ENCODE assay signal across 1 cellular context in genomic region chr22:36528795-36529718, GRCh38.
TF ChIP-seq lines count a peak whose summit lies in the region.

A gene with protein sequence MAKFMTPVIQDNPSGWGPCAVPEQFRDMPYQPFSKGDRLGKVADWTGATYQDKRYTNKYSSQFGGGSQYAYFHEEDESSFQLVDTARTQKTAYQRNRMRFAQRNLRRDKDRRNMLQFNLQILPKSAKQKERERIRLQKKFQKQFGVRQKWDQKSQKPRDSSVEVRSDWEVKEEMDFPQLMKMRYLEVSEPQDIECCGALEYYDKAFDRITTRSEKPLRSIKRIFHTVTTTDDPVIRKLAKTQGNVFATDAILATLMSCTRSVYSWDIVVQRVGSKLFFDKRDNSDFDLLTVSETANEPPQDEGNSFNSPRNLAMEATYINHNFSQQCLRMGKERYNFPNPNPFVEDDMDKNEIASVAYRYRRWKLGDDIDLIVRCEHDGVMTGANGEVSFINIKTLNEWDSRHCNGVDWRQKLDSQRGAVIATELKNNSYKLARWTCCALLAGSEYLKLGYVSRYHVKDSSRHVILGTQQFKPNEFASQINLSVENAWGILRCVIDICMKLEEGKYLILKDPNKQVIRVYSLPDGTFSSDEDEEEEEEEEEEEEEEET (minus strand): TSS chr22:36529166. CDS start chr22:36526121, 3,045 bp downstream.

TF ChIP-seq in H1, 55 proteins besides CTCF, POLR2A, EP300 and RAD21:
- TF ChIP-seq RXRA (IDR thresholded peaks at IDR 0.05; ENCODE audit: insufficient read depth, low read depth, low read length) (no peak), PHF8 (conservative IDR thresholded peaks at IDR 0.05; ENCODE audit: low read depth, low read length) (peak; percentile 88), ASH2L (IDR thresholded peaks at IDR 0.05; ENCODE audit: low read length) (peak; percentile 85), USF2 (IDR thresholded peaks at IDR 0.05; ENCODE audit: low read length) (0 out of 2 replicates have a peak, but pooled peaks have one; percentile 29), SP1 (IDR thresholded peaks at IDR 0.05; ENCODE audit: low read depth, low read length) (0 out of 2 replicates have a peak, but pooled peaks have one; percentile 13), KDM5A (IDR thresholded peaks at IDR 0.05; ENCODE audit: low read length) (no peak), TCF12 (IDR thresholded peaks at IDR 0.05; ENCODE audit: low read depth, low read length) (0 out of 2 replicates have a peak, but pooled peaks have one; percentile 47), CHD2 (IDR thresholded peaks at IDR 0.05; ENCODE audit: low read length) (no peak), ZNF274 (IDR thresholded peaks at IDR 0.05; ENCODE audit: borderline replicate concordance, extremely low read depth, low read length) (no peak), EZH2 (IDR thresholded peaks at IDR 0.05; ENCODE audit: low read depth, low read length, severe bottlenecking) (no peak), CBX8 (IDR thresholded peaks at IDR 0.05; ENCODE audit: borderline replicate concordance, low read depth, low read length) (no peak), GABPA (IDR thresholded peaks at IDR 0.05; ENCODE audit: borderline replicate concordance, insufficient read depth, low read length) (peak; percentile 57; the same call in 1 of the 2 replicates), GTF2F1 (IDR thresholded peaks at IDR 0.05; ENCODE audit: borderline replicate concordance, low read depth, low read length) (no peak), EGR1 (IDR thresholded peaks at IDR 0.05; ENCODE audit: borderline replicate concordance, low read depth, low read length) (peak; percentile 37; the same call in 1 of the 2 replicates), TAF7 (optimal IDR thresholded peaks at IDR 0.05; ENCODE audit: borderline replicate concordance, low read depth, low read length) (peak; percentile 82), SP2 (IDR thresholded peaks at IDR 0.05; ENCODE audit: low read length) (no peak), SUZ12 (IDR thresholded peaks at IDR 0.05; ENCODE audit: low read length) (no peak), YY1 (IDR thresholded peaks at IDR 0.05; ENCODE audit: low read depth, low read length) (peak; percentile 34; the same call in 1 of the 2 replicates), ATF3 (IDR thresholded peaks at IDR 0.05; ENCODE audit: insufficient read depth, low read depth, low read length) (peak; percentile 64; the same call in 1 of the 2 replicates), CREB1 (IDR thresholded peaks at IDR 0.05) (peak; percentile 85), HDAC2 (IDR thresholded peaks at IDR 0.05; ENCODE audit: borderline replicate concordance in 1 of 2, low read depth in 2 of 2, low read length in 2 of 2) (0 out of 4 replicates have a peak, but pooled peaks of 1 of the 2 experiments have one; percentile 55), CTBP2 (IDR thresholded peaks at IDR 0.05; ENCODE audit: borderline replicate concordance, insufficient read depth, insufficient read length, low read length) (no peak), SIN3A (conservative IDR thresholded peaks at IDR 0.05 in 1 of 2, IDR thresholded peaks at IDR 0.05 in 1 of 2; ENCODE audit: low read depth in 1 of 2, low read length in 2 of 2) (peak in 1 of 2 experiments; percentile 85; a peak in 2 of 4 replicates), BCL11A (IDR thresholded peaks at IDR 0.05; ENCODE audit: low read depth in 2 of 2, low read length in 2 of 2) (no peak), SIX5 (IDR thresholded peaks at IDR 0.05; ENCODE audit: low read depth, low read length) (peak; percentile 30; the same call in 1 of the 2 replicates), RNF2 (IDR thresholded peaks at IDR 0.05; ENCODE audit: borderline replicate concordance, low read depth, low read length, missing control alignments, poor library complexity, severe bottlenecking) (no peak), TBP (IDR thresholded peaks at IDR 0.05; ENCODE audit: low read depth, low read length) (peak; percentile 86), SAP30 (IDR thresholded peaks at IDR 0.05; ENCODE audit: insufficient read depth, insufficient replicate concordance, low read length) (no peak), JUN (IDR thresholded peaks at IDR 0.05; ENCODE audit: low read depth, low read length) (no peak), NRF1 (IDR thresholded peaks at IDR 0.05; ENCODE audit: low read depth, low read length) (no peak), CHD1 (IDR thresholded peaks at IDR 0.05; ENCODE audit: low read depth, low read length) (no peak), NANOG (IDR thresholded peaks at IDR 0.05; ENCODE audit: insufficient read depth, low read depth, low read length, poor library complexity, severe bottlenecking) (no peak), SIRT6 (IDR thresholded peaks at IDR 0.05; ENCODE audit: low read length) (no peak), BACH1 (IDR thresholded peaks at IDR 0.05; ENCODE audit: low read length) (no peak; the same call in 1 of the 2 replicates), SP4 (IDR thresholded peaks at IDR 0.05; ENCODE audit: low read length) (no peak; the same call in 1 of the 2 replicates), ATF2 (IDR thresholded peaks at IDR 0.05; ENCODE audit: low read length) (peak; percentile 81; the same call in 1 of the 2 replicates), TEAD4 (IDR thresholded peaks at IDR 0.05; ENCODE audit: low read depth, low read length) (no peak; the same call in 1 of the 2 replicates), CBX5 (IDR thresholded peaks at IDR 0.05; ENCODE audit: low read depth, low read length) (no peak), TAF1 (IDR thresholded peaks at IDR 0.05; ENCODE audit: low read depth, low read length) (peak; percentile 92), RFX5 (IDR thresholded peaks at IDR 0.05; ENCODE audit: borderline replicate concordance, low read depth, low read length) (no peak), CEBPB (IDR thresholded peaks at IDR 0.05; ENCODE audit: low read depth, low read length) (peak; percentile 15; the same call in 1 of the 2 replicates), SRF (IDR thresholded peaks at IDR 0.05; ENCODE audit: low read depth, low read length) (no peak), JUND (IDR thresholded peaks at IDR 0.05; ENCODE audit: low read length) (peak; percentile 32; the same call in 1 of the 2 replicates), POLR2AphosphoS5 (IDR thresholded peaks at IDR 0.05; ENCODE audit: low read depth, low read length) (peak; percentile 84), RBBP5 (IDR thresholded peaks at IDR 0.05; ENCODE audit: borderline replicate concordance, low read depth, low read length) (peak; percentile 88), POU5F1 (IDR thresholded peaks at IDR 0.05; ENCODE audit: low read depth, low read length) (no peak), MAFK (IDR thresholded peaks at IDR 0.05; ENCODE audit: low read depth, low read length) (no peak), KDM1A (IDR thresholded peaks at IDR 0.05; ENCODE audit: borderline replicate concordance, low read length) (no peak), BRCA1 (IDR thresholded peaks at IDR 0.05; ENCODE audit: low read depth, low read length) (no peak), FOSL1 (IDR thresholded peaks at IDR 0.05; ENCODE audit: insufficient read depth, low read depth, low read length) (no peak), HDAC6 (IDR thresholded peaks at IDR 0.05; ENCODE audit: low read depth, low read length) (no peak), KDM4A (IDR thresholded peaks at IDR 0.05; ENCODE audit: low read depth, low read length, severe bottlenecking) (peak; percentile 9), E2F6 (IDR thresholded peaks at IDR 0.05) (peak; percentile 70)
- TF ChIP-seq, protein P1, sequence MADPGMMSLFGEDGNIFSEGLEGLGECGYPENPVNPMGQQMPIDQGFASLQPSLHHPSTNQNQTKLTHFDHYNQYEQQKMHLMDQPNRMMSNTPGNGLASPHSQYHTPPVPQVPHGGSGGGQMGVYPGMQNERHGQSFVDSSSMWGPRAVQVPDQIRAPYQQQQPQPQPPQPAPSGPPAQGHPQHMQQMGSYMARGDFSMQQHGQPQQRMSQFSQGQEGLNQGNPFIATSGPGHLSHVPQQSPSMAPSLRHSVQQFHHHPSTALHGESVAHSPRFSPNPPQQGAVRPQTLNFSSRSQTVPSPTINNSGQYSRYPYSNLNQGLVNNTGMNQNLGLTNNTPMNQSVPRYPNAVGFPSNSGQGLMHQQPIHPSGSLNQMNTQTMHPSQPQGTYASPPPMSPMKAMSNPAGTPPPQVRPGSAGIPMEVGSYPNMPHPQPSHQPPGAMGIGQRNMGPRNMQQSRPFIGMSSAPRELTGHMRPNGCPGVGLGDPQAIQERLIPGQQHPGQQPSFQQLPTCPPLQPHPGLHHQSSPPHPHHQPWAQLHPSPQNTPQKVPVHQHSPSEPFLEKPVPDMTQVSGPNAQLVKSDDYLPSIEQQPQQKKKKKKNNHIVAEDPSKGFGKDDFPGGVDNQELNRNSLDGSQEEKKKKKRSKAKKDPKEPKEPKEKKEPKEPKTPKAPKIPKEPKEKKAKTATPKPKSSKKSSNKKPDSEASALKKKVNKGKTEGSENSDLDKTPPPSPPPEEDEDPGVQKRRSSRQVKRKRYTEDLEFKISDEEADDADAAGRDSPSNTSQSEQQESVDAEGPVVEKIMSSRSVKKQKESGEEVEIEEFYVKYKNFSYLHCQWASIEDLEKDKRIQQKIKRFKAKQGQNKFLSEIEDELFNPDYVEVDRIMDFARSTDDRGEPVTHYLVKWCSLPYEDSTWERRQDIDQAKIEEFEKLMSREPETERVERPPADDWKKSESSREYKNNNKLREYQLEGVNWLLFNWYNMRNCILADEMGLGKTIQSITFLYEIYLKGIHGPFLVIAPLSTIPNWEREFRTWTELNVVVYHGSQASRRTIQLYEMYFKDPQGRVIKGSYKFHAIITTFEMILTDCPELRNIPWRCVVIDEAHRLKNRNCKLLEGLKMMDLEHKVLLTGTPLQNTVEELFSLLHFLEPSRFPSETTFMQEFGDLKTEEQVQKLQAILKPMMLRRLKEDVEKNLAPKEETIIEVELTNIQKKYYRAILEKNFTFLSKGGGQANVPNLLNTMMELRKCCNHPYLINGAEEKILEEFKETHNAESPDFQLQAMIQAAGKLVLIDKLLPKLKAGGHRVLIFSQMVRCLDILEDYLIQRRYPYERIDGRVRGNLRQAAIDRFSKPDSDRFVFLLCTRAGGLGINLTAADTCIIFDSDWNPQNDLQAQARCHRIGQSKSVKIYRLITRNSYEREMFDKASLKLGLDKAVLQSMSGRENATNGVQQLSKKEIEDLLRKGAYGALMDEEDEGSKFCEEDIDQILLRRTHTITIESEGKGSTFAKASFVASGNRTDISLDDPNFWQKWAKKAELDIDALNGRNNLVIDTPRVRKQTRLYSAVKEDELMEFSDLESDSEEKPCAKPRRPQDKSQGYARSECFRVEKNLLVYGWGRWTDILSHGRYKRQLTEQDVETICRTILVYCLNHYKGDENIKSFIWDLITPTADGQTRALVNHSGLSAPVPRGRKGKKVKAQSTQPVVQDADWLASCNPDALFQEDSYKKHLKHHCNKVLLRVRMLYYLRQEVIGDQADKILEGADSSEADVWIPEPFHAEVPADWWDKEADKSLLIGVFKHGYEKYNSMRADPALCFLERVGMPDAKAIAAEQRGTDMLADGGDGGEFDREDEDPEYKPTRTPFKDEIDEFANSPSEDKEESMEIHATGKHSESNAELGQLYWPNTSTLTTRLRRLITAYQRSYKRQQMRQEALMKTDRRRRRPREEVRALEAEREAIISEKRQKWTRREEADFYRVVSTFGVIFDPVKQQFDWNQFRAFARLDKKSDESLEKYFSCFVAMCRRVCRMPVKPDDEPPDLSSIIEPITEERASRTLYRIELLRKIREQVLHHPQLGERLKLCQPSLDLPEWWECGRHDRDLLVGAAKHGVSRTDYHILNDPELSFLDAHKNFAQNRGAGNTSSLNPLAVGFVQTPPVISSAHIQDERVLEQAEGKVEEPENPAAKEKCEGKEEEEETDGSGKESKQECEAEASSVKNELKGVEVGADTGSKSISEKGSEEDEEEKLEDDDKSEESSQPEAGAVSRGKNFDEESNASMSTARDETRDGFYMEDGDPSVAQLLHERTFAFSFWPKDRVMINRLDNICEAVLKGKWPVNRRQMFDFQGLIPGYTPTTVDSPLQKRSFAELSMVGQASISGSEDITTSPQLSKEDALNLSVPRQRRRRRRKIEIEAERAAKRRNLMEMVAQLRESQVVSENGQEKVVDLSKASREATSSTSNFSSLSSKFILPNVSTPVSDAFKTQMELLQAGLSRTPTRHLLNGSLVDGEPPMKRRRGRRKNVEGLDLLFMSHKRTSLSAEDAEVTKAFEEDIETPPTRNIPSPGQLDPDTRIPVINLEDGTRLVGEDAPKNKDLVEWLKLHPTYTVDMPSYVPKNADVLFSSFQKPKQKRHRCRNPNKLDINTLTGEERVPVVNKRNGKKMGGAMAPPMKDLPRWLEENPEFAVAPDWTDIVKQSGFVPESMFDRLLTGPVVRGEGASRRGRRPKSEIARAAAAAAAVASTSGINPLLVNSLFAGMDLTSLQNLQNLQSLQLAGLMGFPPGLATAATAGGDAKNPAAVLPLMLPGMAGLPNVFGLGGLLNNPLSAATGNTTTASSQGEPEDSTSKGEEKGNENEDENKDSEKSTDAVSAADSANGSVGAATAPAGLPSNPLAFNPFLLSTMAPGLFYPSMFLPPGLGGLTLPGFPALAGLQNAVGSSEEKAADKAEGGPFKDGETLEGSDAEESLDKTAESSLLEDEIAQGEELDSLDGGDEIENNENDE (IDR thresholded peaks at IDR 0.05; ENCODE audit: insufficient replicate concordance, low read length): no peak
- TF ChIP-seq, protein P2, sequence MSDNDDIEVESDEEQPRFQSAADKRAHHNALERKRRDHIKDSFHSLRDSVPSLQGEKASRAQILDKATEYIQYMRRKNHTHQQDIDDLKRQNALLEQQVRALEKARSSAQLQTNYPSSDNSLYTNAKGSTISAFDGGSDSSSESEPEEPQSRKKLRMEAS (IDR thresholded peaks at IDR 0.05): peak; percentile 90
